In the genomic region with DNA sequence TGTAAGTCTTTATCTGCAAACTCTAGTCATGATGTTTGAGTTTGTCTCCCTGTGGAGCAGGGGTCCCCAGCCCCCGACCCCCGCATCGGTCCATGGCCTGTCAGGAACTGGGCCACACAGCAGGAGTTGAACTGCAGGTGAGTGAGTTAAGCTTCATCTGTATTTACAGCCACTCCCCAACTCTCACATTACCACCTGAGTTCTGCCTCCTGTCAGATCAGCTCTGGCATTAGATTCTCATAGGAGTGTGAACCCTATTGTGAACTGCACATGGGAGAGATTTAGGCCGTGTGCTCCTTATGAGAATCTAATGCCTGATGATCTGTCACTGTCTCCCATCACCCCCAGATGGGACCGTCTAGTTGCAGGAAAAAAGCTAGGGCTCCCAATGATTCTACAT, we compare ENCODE assay signal across 35 cellular contexts.
"Had no signal": no experiment of that assay in that cellular context is flagged by ENCODE, and none has a peak within 500 bp of the region (broad histone marks: within the 10 kb centered on the region; RNA-seq: fewer than 3 reads in every experiment).

No MANE protein-coding gene starts in this region.

- H3K27ac Mint-ChIP-seq: activated CD4-positive, alpha-beta memory T cell treated with anti-CD3 and anti-CD28 coated beads, Interleukin-2, amount 10 ng/mL, durations not matched to agents 7 days and 5 days; activated CD4-positive, alpha-beta T cell treated with anti-CD3 and anti-CD28 coated beads for 36 hours; activated CD4-positive, alpha-beta T cell treated with anti-CD3 and anti-CD28 coated beads, Interleukin-2, amount 10 ng/mL, durations not matched to agents 7 days and 5 days; activated CD8-positive, alpha-beta memory T cell treated with anti-CD3 and anti-CD28 coated beads, Interleukin-2, amount 10 ng/mL, durations not matched to agents 7 days and 5 days; activated CD8-positive, alpha-beta T cell treated with anti-CD3 and anti-CD28 coated beads, Interleukin-2, amount 10 ng/mL, durations not matched to agents 7 days and 5 days; activated naive CD4-positive, alpha-beta T cell treated with anti-CD3 and anti-CD28 coated beads, Interleukin-2, amount 10 ng/mL, durations not matched to agents 7 days and 5 days; activated naive CD4-positive, alpha-beta T cell treated with anti-CD3 and anti-CD28 coated beads, Interleukin-2, amount 50 U/mL, for 24 hours; activated naive CD8-positive, alpha-beta T cell; activated naive CD8-positive, alpha-beta T cell treated with anti-CD3 and anti-CD28 coated beads, Interleukin-2, amount 10 ng/mL, durations not matched to agents 7 days and 5 days; activated naive CD8-positive, alpha-beta T cell treated with anti-CD3 and anti-CD28 coated beads, Interleukin-2, amount 50 U/mL, for 24 hours; activated T-cell treated with anti-CD3 and anti-CD28 coated beads, Interleukin-2, amount 50 U/mL, for 24 hours; activated T-helper 2 cell treated with anti-CD3 and anti-CD28 coated beads, Interferon-gamma antibody, Interleukin-2, Interleukin-4, amounts not matched to agents 10 μg/mL and 5 μg/mL and 100 μg/mL, durations not matched to agents 14 hours and 24 hours and 36 hours; brain; T-helper 1 cell treated with Interleukin-12 subunit alpha and Interleukin-12 subunit beta and Interleukin-4 antibody, amounts not matched to agents 30 μg/mL and 1 μg/mL, for 36 hours; T-helper 2 cell treated with Interferon-gamma antibody and Interleukin-4, amounts not matched to agents 5 μg/mL and 100 μg/mL, for 36 hours had no signal

- H3K27me3 Mint-ChIP-seq: activated CD4-positive, alpha-beta memory T cell treated with anti-CD3 and anti-CD28 coated beads, Interleukin-2, amount 10 ng/mL, durations not matched to agents 7 days and 5 days; activated CD4-positive, alpha-beta T cell treated with anti-CD3 and anti-CD28 coated beads for 36 hours; activated CD4-positive, alpha-beta T cell treated with anti-CD3 and anti-CD28 coated beads, Interleukin-2, amount 10 ng/mL, durations not matched to agents 7 days and 5 days; activated CD8-positive, alpha-beta memory T cell treated with anti-CD3 and anti-CD28 coated beads, Interleukin-2, amount 10 ng/mL, durations not matched to agents 7 days and 5 days; activated naive CD4-positive, alpha-beta T cell treated with anti-CD3 and anti-CD28 coated beads, Interleukin-2, amount 10 ng/mL, durations not matched to agents 7 days and 5 days; activated naive CD4-positive, alpha-beta T cell treated with anti-CD3 and anti-CD28 coated beads, Interleukin-2, amount 50 U/mL, for 24 hours; activated naive CD8-positive, alpha-beta T cell; activated naive CD8-positive, alpha-beta T cell treated with anti-CD3 and anti-CD28 coated beads, Interleukin-2, amount 10 ng/mL, durations not matched to agents 7 days and 5 days; activated naive CD8-positive, alpha-beta T cell treated with anti-CD3 and anti-CD28 coated beads, Interleukin-2, amount 50 U/mL, for 24 hours; activated T-cell treated with anti-CD3 and anti-CD28 coated beads, Interleukin-2, amount 50 U/mL, for 24 hours; brain; central memory CD8-positive, alpha-beta T cell had no signal

- H3K4me3 Mint-ChIP-seq: activated CD4-positive, alpha-beta memory T cell treated with anti-CD3 and anti-CD28 coated beads, Interleukin-2, amount 10 ng/mL, durations not matched to agents 7 days and 5 days; activated CD4-positive, alpha-beta T cell treated with anti-CD3 and anti-CD28 coated beads for 36 hours; activated CD4-positive, alpha-beta T cell treated with anti-CD3 and anti-CD28 coated beads, Interleukin-2, amount 10 ng/mL, durations not matched to agents 7 days and 5 days; activated CD8-positive, alpha-beta memory T cell treated with anti-CD3 and anti-CD28 coated beads, Interleukin-2, amount 10 ng/mL, durations not matched to agents 7 days and 5 days; activated CD8-positive, alpha-beta T cell treated with anti-CD3 and anti-CD28 coated beads, Interleukin-2, amount 10 ng/mL, durations not matched to agents 7 days and 5 days; activated naive CD4-positive, alpha-beta T cell treated with anti-CD3 and anti-CD28 coated beads, Interleukin-2, amount 10 ng/mL, durations not matched to agents 7 days and 5 days; activated naive CD4-positive, alpha-beta T cell treated with anti-CD3 and anti-CD28 coated beads, Interleukin-2, amount 50 U/mL, for 24 hours; activated naive CD8-positive, alpha-beta T cell; activated naive CD8-positive, alpha-beta T cell treated with anti-CD3 and anti-CD28 coated beads, Interleukin-2, amount 10 ng/mL, durations not matched to agents 7 days and 5 days; activated naive CD8-positive, alpha-beta T cell treated with anti-CD3 and anti-CD28 coated beads, Interleukin-2, amount 50 U/mL, for 24 hours; activated T-cell treated with anti-CD3 and anti-CD28 coated beads, Interleukin-2, amount 50 U/mL, for 24 hours; brain; central memory CD8-positive, alpha-beta T cell; T-helper 1 cell treated with Interleukin-12 subunit alpha and Interleukin-12 subunit beta and Interleukin-4 antibody, amounts not matched to agents 30 μg/mL and 1 μg/mL, for 36 hours; T-helper 2 cell treated with Interferon-gamma antibody and Interleukin-4, amounts not matched to agents 5 μg/mL and 100 μg/mL, for 36 hours had no signal

- H3K9me3 ChIP-seq: ascending aorta had no signal

- H3K4me3 ChIP-seq: ascending aorta, cardiac muscle cell had no signal

- H3K9me3 Mint-ChIP-seq: activated CD4-positive, alpha-beta memory T cell treated with anti-CD3 and anti-CD28 coated beads, Interleukin-2, amount 10 ng/mL, durations not matched to agents 7 days and 5 days; activated CD4-positive, alpha-beta T cell treated with anti-CD3 and anti-CD28 coated beads, Interleukin-2, amount 10 ng/mL, durations not matched to agents 7 days and 5 days; activated naive CD4-positive, alpha-beta T cell treated with anti-CD3 and anti-CD28 coated beads, Interleukin-2, amount 10 ng/mL, durations not matched to agents 7 days and 5 days; activated naive CD4-positive, alpha-beta T cell treated with anti-CD3 and anti-CD28 coated beads, Interleukin-2, amount 50 U/mL, for 24 hours; activated naive CD8-positive, alpha-beta T cell treated with anti-CD3 and anti-CD28 coated beads, Interleukin-2, amount 10 ng/mL, durations not matched to agents 7 days and 5 days; activated naive CD8-positive, alpha-beta T cell treated with anti-CD3 and anti-CD28 coated beads, Interleukin-2, amount 50 U/mL, for 24 hours; activated T-cell treated with anti-CD3 and anti-CD28 coated beads, Interleukin-2, amount 50 U/mL, for 24 hours; activated T-helper 2 cell treated with anti-CD3 and anti-CD28 coated beads, Interferon-gamma antibody, Interleukin-2, Interleukin-4, amounts not matched to agents 10 μg/mL and 5 μg/mL and 100 μg/mL, durations not matched to agents 14 hours and 24 hours and 36 hours; brain; central memory CD8-positive, alpha-beta T cell; T-helper 1 cell treated with Interleukin-12 subunit alpha and Interleukin-12 subunit beta and Interleukin-4 antibody, amounts not matched to agents 30 μg/mL and 1 μg/mL, for 36 hours; T-helper 2 cell treated with Interferon-gamma antibody and Interleukin-4, amounts not matched to agents 5 μg/mL and 100 μg/mL, for 36 hours had no signal

- ATAC-seq: activated CD4-positive, alpha-beta T cell treated with anti-CD3 and anti-CD28 coated beads for 36 hours; activated CD4-positive, CD25-positive, alpha-beta regulatory T cell treated with anti-CD3 and anti-CD28 coated beads, Interleukin-2, amount 50 U/mL, for 24 hours; activated CD8-positive, alpha-beta memory T cell treated with anti-CD3 and anti-CD28 coated beads, Interleukin-2, amount 10 ng/mL, durations not matched to agents 7 days and 5 days; activated CD8-positive, alpha-beta T cell treated with anti-CD3 and anti-CD28 coated beads, Interleukin-2, amount 10 ng/mL, durations not matched to agents 7 days and 5 days; activated naive CD8-positive, alpha-beta T cell treated with anti-CD3 and anti-CD28 coated beads, Interleukin-2, amount 50 U/mL, for 24 hours had no signal

- H3K36me3 ChIP-seq: ascending aorta had no signal

- H3K27ac ChIP-seq: ascending aorta, cardiac muscle cell had no signal

- DNase-seq: activated CD4-positive, alpha-beta memory T cell treated with anti-CD3 and anti-CD28 coated beads, Interleukin-2, amount 10 ng/mL, durations not matched to agents 7 days and 5 days; activated CD4-positive, alpha-beta T cell treated with anti-CD3 and anti-CD28 coated beads for 1 hour; activated CD4-positive, alpha-beta T cell treated with anti-CD3 and anti-CD28 coated beads for 36 hours; activated CD4-positive, alpha-beta T cell treated with anti-CD3 and anti-CD28 coated beads for 48 hours; activated CD4-positive, alpha-beta T cell treated with anti-CD3 and anti-CD28 coated beads, Interleukin-2, amount 10 ng/mL, durations not matched to agents 7 days and 5 days; activated CD4-positive, alpha-beta T cell treated with anti-CD3 and anti-CD28 coated beads, Interleukin-2, amount 50 U/mL, for 48 hours; activated CD4-positive, CD25-positive, alpha-beta regulatory T cell; activated CD8-positive, alpha-beta memory T cell treated with anti-CD3 and anti-CD28 coated beads for 24 hours; activated CD8-positive, alpha-beta memory T cell treated with anti-CD3 and anti-CD28 coated beads, Interleukin-2, amount 10 ng/mL, durations not matched to agents 7 days and 5 days; activated CD8-positive, alpha-beta memory T cell treated with anti-CD3 and anti-CD28 coated beads, Interleukin-2, amount 50 U/mL, for 48 hours; activated CD8-positive, alpha-beta T cell treated with anti-CD3 and anti-CD28 coated beads, Interleukin-2, amount 10 ng/mL, durations not matched to agents 7 days and 5 days; activated effector memory CD4-positive, alpha-beta T cell treated with Interleukin-2 at 50 U/mL for 16 hours; activated gamma-delta T cell; activated naive CD4-positive, alpha-beta T cell treated with anti-CD3 and anti-CD28 coated beads, Interleukin-2, amount 10 ng/mL, durations not matched to agents 7 days and 5 days; activated naive CD4-positive, alpha-beta T cell treated with Interleukin-2 at 50 U/mL for 16 hours; activated naive CD8-positive, alpha-beta T cell treated with anti-CD3 and anti-CD28 coated beads, Interleukin-2, amount 10 ng/mL, durations not matched to agents 7 days and 5 days; activated naive CD8-positive, alpha-beta T cell treated with anti-CD3 and anti-CD28 coated beads, Interleukin-2, amount 50 U/mL, for 24 hours; activated T-cell treated with anti-CD3 and anti-CD28 coated beads, Interleukin-2, amount 50 U/mL, for 24 hours; activated T-cell treated with anti-CD3 and anti-CD28 coated beads, Interleukin-2, amount 50 U/mL, for 48 hours; amygdala; anterior cingulate cortex; caudate nucleus; cerebellar nuclear complex; T-helper 2 cell; T-helper 9 cell had no signal

- H3K27me3 ChIP-seq: ascending aorta, cardiac muscle cell had no signal
